In genomic region chr11:125364085-125364822, GRCh38 we compare ENCODE assay signal across 15 cellular contexts.
DNase-seq lines count a peak whose midpoint lies in the region; ATAC-seq and TF ChIP-seq lines count a peak whose summit lies in the region.
"Had no signal": no experiment of that assay in that cellular context is flagged by ENCODE, and none has a peak within 500 bp of the region (broad histone marks: within the 10 kb centered on the region; RNA-seq: fewer than 3 reads in every experiment).

No MANE protein-coding gene starts in this region.

- H3K79me2 ChIP-seq in PC-3 (ENCODE audit: low read length): no peaks in the 10 kb centered on the region
- no peaks in the 10 kb centered on the region for H3K79me2 ChIP-seq in osteoblast (ENCODE audit: insufficient read depth, low read length)

- peak; percentile 28; the same call in 1 of the 2 replicates for TF ChIP-seq CTCF in PC-3 (conservative IDR thresholded peaks at IDR 0.05; ENCODE audit: low read depth, low read length)
- peak; percentile 70 for TF ChIP-seq CTCF in chondrocyte (IDR thresholded peaks at IDR 0.05)
- peak; percentile 22 for TF ChIP-seq CTCF in osteoblast (IDR thresholded peaks at IDR 0.05; ENCODE audit: extremely low read depth, low read depth, low read length)
- TF ChIP-seq CTCF in spleen (IDR thresholded peaks at IDR 0.05 in 8 of 11, conservative IDR thresholded peaks at IDR 0.05 in 3 of 11): no peak
- TF ChIP-seq CTCF in left lung (IDR thresholded peaks at IDR 0.05): no peak

- intact Hi-C loops in PC-3 (cut with micrococcal nuclease): no loop called here
- intact Hi-C loops in spleen (cut with DNase I; ENCODE audit: low total_unique reads): no loop called here
- intact Hi-C loops in left lung (cut with DNase I): no loop called here

- H4K20me1 ChIP-seq in PC-3 (ENCODE audit: low read length): no peaks in the 10 kb centered on the region
- no peaks in the 10 kb centered on the region for H4K20me1 ChIP-seq in osteoblast (ENCODE audit: insufficient read depth, low read length)

- H3K4me3 ChIP-seq in PC-3 (ENCODE audit: low read length) (no peak overlapping the region), osteoblast (ENCODE audit: insufficient read depth, low read length) (no peak overlapping the region), spleen (no peak overlapping the region), left lung (no peak overlapping the region)
- H3K4me3 ChIP-seq: skin epidermis, testis had no signal

- TF ChIP-seq POLR2A in spleen (IDR thresholded peaks at IDR 0.05): no peak

- peaks cover 24% of the 10 kb centered on the region for H3K4me1 Mint-ChIP-seq in chondrocyte (ENCODE audit: low read depth)

- CTCF ChIA-PET in PC-3 (lab: Charles Lee): interaction anchor here (0.9 to 1.5 kb wide), 2 partner anchors 18 to 69 kb away, joined by 3 to 10 read pairs; no protein-coding TSS in a partner anchor

- H3K27ac ChIP-seq in PC-3 (ENCODE audit: low read length): no peak overlapping the region
- H3K27ac ChIP-seq in osteoblast (ENCODE audit: low read depth, low read length): no peak overlapping the region
- no peak overlapping the region for H3K27ac ChIP-seq in spleen
- H3K27ac ChIP-seq in left lung: no peak overlapping the region
- H3K27ac ChIP-seq: skin epidermis, testis had no signal

- H2AFZ ChIP-seq in PC-3 (ENCODE audit: low read length) (0 out of 2 replicates have a peak overlapping the region, but pooled peaks have one; percentile 3), osteoblast (ENCODE audit: low read length) (peak overlapping the region; percentile 2)

- peak; percentile 95 for ATAC-seq in PC-3
- ATAC-seq in left lung: no peak
- ATAC-seq: left ventricle myocardium superior had no signal

- H3K36me3 ChIP-seq in PC-3 (ENCODE audit: low read depth, low read length) (no peaks in the 10 kb centered on the region), osteoblast (ENCODE audit: insufficient read depth, low read length) (no peaks in the 10 kb centered on the region), spleen (no peaks in the 10 kb centered on the region), left lung (no peaks in the 10 kb centered on the region)

- no peaks in the 10 kb centered on the region for H3F3A ChIP-seq in PC-3 (ENCODE audit: low read length, unreplicated experiment)

- no peaks in the 10 kb centered on the region for H3K9me3 Mint-ChIP-seq in chondrocyte (ENCODE audit: low read depth)
- H3K9me3 Mint-ChIP-seq: nephron progenitor cell had no signal

- BruUV-seq in PC-3 (replicated peaks; lab: Mats Ljungman, UMichigan): no TSS peak

- H3K9ac ChIP-seq in PC-3 (ENCODE audit: low read length): no peak overlapping the region

- peak overlapping the region; percentile 89 for H3K27ac Mint-ChIP-seq in chondrocyte (ENCODE audit: unreplicated experiment)
- H3K27ac Mint-ChIP-seq: nephron progenitor cell had no signal

- POLR2A ChIA-PET in PC-3 (lab: Charles Lee; ENCODE audit: unreplicated experiment): no interaction called here

- H3K4me1 ChIP-seq in PC-3 (ENCODE audit: insufficient read depth, low read length): peaks cover 14% of the 10 kb centered on the region
- H3K4me1 ChIP-seq in osteoblast (ENCODE audit: insufficient read depth, low read length): peaks cover 12% of the 10 kb centered on the region
- no peaks in the 10 kb centered on the region for H3K4me1 ChIP-seq in spleen
- no peaks in the 10 kb centered on the region for H3K4me1 ChIP-seq in left lung
- H3K4me1 ChIP-seq: testis had no signal

- DNase-seq in GM04504 (ENCODE audit: low read depth) (peak; percentile 18), PC-3 (peak; percentile 70), chondrocyte (ENCODE audit: low spot score) (no peak), osteoblast (ENCODE audit: insufficient read length, low spot score, missing footprints) (no peak), COLO668 (lab: John Stamatoyannopoulos, UW; ENCODE audit: unreplicated experiment) (no peak), NCI-H2107 (lab: John Stamatoyannopoulos, UW) (no peak), spleen (no peak), left lung (no peak)
- DNase-seq: activated CD8-positive, alpha-beta memory T cell treated with anti-CD3 and anti-CD28 coated beads, Interleukin-2, amount 50 U/mL, for 48 hours; effector CD4-positive, alpha-beta T cell; glutamatergic neuron; left ventricle myocardium superior; nephron progenitor cell; testis had no signal

- peaks cover 15% of the 10 kb centered on the region for H3K36me3 Mint-ChIP-seq in chondrocyte (ENCODE audit: low read depth)

- H3K4me3 Mint-ChIP-seq in chondrocyte (ENCODE audit: unreplicated experiment): peak overlapping the region; percentile 29
- H3K4me3 Mint-ChIP-seq: nephron progenitor cell had no signal

- no peaks in the 10 kb centered on the region for H3K9me2 ChIP-seq in PC-3 (replicated peaks; ENCODE audit: low read length)

- H3K27me3 ChIP-seq in PC-3 (ENCODE audit: low read length) (peaks cover 13% of the 10 kb centered on the region; the same call in 1 of the 2 replicates), osteoblast (ENCODE audit: insufficient read depth, low read length) (no peaks in the 10 kb centered on the region), spleen (replicated peaks in 1 of 7) (no peaks in the 10 kb centered on the region), left lung (peaks cover 0 to 60% of the 10 kb centered on the region in 2 donors)
- H3K27me3 ChIP-seq: testis had no signal

- H3K4me2 ChIP-seq in PC-3 (ENCODE audit: low read length) (peak overlapping the region; percentile 66), osteoblast (ENCODE audit: insufficient read depth, low read length) (peak overlapping the region; percentile 30)

- 72 to 80% (median 75%) methylated on average over 11 of the region's 11 CpGs for WGBS in spleen, 5 donors

- H3K9me3 ChIP-seq in PC-3 (ENCODE audit: low read length): no peaks in the 10 kb centered on the region
- no peaks in the 10 kb centered on the region for H3K9me3 ChIP-seq in osteoblast (ENCODE audit: low read depth, low read length)
- H3K9me3 ChIP-seq in spleen: no peaks in the 10 kb centered on the region
- H3K9me3 ChIP-seq in left lung: no peaks in the 10 kb centered on the region
- H3K9me3 ChIP-seq: testis had no signal

- no peaks in the 10 kb centered on the region for H3K27me3 Mint-ChIP-seq in chondrocyte (ENCODE audit: low read depth)

Comparison
In these comparisons a context has a peak if more than half of its experiments do, and no peak if none do; other contexts are left out.
1. DNase-seq: peak in GM04504 (single experiment) and PC-3 (single experiment); none in chondrocyte (single experiment), osteoblast (single experiment), COLO668 (single experiment), NCI-H2107 (single experiment), spleen (single experiment) and left lung (0 of 2).
2. CTCF ChIP-seq: peak in PC-3 (single experiment), chondrocyte (single experiment) and osteoblast (single experiment); none in spleen (0 of 11) and left lung (0 of 2).